ENCODE assay signal across 16 cellular contexts in the genomic region with DNA sequence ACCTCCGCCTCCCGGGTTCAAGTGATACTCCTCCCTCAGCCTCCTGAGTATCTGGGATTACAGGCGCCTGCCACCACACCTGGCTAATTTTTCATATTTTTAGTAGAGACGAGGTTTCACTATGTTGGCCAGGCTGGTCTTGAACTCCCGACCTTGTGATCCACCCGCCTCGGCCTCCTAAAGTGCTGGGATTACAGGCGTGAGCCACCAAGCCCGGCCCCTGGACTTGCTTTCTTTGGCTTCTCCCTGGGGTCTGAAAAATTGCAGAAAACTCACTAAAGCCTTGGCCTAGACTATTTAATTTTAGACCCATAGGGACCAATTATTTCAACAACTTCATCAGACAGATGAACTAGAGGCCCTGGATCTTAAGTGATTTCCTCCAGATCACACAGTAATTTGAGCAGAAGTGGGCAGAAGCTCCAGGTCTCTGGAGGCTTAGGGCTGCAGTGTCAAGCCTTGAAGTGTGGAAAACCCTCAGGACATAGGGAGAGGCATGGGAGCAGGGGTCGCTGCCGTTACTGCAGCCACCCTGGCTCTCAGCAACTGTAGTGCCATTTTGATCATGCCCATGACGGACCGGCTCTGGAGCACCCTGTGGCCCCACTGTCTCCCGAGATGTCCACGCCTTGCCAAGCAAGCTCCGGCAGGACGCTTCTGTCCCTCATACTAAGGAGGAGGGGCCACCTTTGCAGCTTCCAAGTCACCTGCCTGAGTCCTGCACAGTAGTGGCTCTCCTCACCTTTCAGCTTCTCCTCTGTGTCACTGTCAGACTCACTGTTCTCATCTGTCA.
"Had no signal": no experiment of that assay in that cellular context is flagged by ENCODE, and none has a peak within 500 bp of the region (broad histone marks: within the 10 kb centered on the region; RNA-seq: fewer than 3 reads in every experiment).

No MANE protein-coding gene starts in this region.

- H3K36me3 ChIP-seq: neural progenitor cell, ovary, upper lobe of left lung had no signal

- H3K27ac Mint-ChIP-seq: activated B cell treated with CpG ODN at 0.5 μM for 24 hours; activated CD8-positive, alpha-beta T cell treated with anti-CD3 and anti-CD28 coated beads for 36 hours; activated naive CD4-positive, alpha-beta T cell treated with anti-CD3 and anti-CD28 coated beads, Interleukin-2, amount 50 U/mL, for 72 hours; immature natural killer cell; neural progenitor cell; stimulated activated memory B cell treated with anti-CD40 and anti-IgM and Interleukin-4, amounts not matched to agents 10 μg/mL and 1 μg/mL and 100 μg/mL, for 72 hours had no signal

- H3K4me3 ChIP-seq: lower lobe of right lung, neural progenitor cell, ovary, upper lobe of left lung had no signal

- H3K9me3 Mint-ChIP-seq: activated B cell treated with CpG ODN at 0.5 μM for 24 hours; activated CD8-positive, alpha-beta T cell treated with anti-CD3 and anti-CD28 coated beads for 36 hours; activated naive CD4-positive, alpha-beta T cell treated with anti-CD3 and anti-CD28 coated beads, Interleukin-2, amount 50 U/mL, for 72 hours; activated T-cell treated with anti-CD3 and anti-CD28 coated beads, Interleukin-2, amount 50 U/mL, for 4 hours; mesothelial cell of epicardium; neural progenitor cell; stimulated activated memory B cell treated with anti-CD40 and anti-IgM and Interleukin-4, amounts not matched to agents 10 μg/mL and 1 μg/mL and 100 μg/mL, for 72 hours had no signal

- H3K27me3 Mint-ChIP-seq: stimulated activated memory B cell treated with anti-CD40 and anti-IgM and Interleukin-4, amounts not matched to agents 10 μg/mL and 1 μg/mL and 100 μg/mL, for 72 hours had no signal

- DNase-seq: activated B cell treated with CpG ODN at 0.5 μM for 24 hours; activated CD4-positive, alpha-beta T cell treated with anti-CD3 and anti-CD28 coated beads for 48 hours; activated CD8-positive, alpha-beta T cell treated with anti-CD3 and anti-CD28 coated beads for 36 hours; activated effector memory CD4-positive, alpha-beta T cell treated with Interleukin-2 at 50 U/mL for 16 hours; activated T-cell treated with anti-CD3 and anti-CD28 coated beads, Interleukin-2, amount 50 U/mL, for 4 hours; immature natural killer cell; lower lobe of right lung; stimulated activated CD4-positive, alpha-beta T cell treated with anti-CD3 and anti-CD28 coated beads, Interleukin-2, amount 100 ng/mL, for 48 hours; T-helper 2 cell had no signal

- H3K9ac ChIP-seq: neural progenitor cell had no signal

- ATAC-seq: activated CD8-positive, alpha-beta T cell treated with anti-CD3 and anti-CD28 coated beads for 36 hours; activated naive CD4-positive, alpha-beta T cell treated with anti-CD3 and anti-CD28 coated beads, Interleukin-2, amount 50 U/mL, for 72 hours; activated T-cell treated with anti-CD3 and anti-CD28 coated beads, Interleukin-2, amount 50 U/mL, for 4 hours; foreskin keratinocyte; stimulated activated memory B cell treated with anti-CD40 and anti-IgM and Interleukin-4, amounts not matched to agents 10 μg/mL and 1 μg/mL and 100 μg/mL, for 72 hours had no signal

- H3K27ac ChIP-seq: foreskin keratinocyte, neural progenitor cell had no signal

- H3K4me2 ChIP-seq: neural progenitor cell had no signal

- H3K27me3 ChIP-seq: foreskin keratinocyte, neural progenitor cell, ovary, upper lobe of left lung had no signal

- H3K36me3 Mint-ChIP-seq: activated naive CD4-positive, alpha-beta T cell treated with anti-CD3 and anti-CD28 coated beads, Interleukin-2, amount 50 U/mL, for 72 hours; immature natural killer cell; stimulated activated memory B cell treated with anti-CD40 and anti-IgM and Interleukin-4, amounts not matched to agents 10 μg/mL and 1 μg/mL and 100 μg/mL, for 72 hours had no signal

- H3K9me3 ChIP-seq: lower lobe of right lung, ovary, upper lobe of left lung had no signal

- H3K4me3 Mint-ChIP-seq: activated B cell treated with CpG ODN at 0.5 μM for 24 hours; activated CD8-positive, alpha-beta T cell treated with anti-CD3 and anti-CD28 coated beads for 36 hours; activated T-cell treated with anti-CD3 and anti-CD28 coated beads, Interleukin-2, amount 50 U/mL, for 4 hours; immature natural killer cell; mesothelial cell of epicardium; neural progenitor cell; stimulated activated memory B cell treated with anti-CD40 and anti-IgM and Interleukin-4, amounts not matched to agents 10 μg/mL and 1 μg/mL and 100 μg/mL, for 72 hours had no signal

- H3K4me1 Mint-ChIP-seq: activated B cell treated with CpG ODN at 0.5 μM for 24 hours; stimulated activated memory B cell treated with anti-CD40 and anti-IgM and Interleukin-4, amounts not matched to agents 10 μg/mL and 1 μg/mL and 100 μg/mL, for 72 hours had no signal

- H2AFZ ChIP-seq: neural progenitor cell had no signal
